Comparison of ENCODE assay signal across 15 cellular contexts in the genomic region with DNA sequence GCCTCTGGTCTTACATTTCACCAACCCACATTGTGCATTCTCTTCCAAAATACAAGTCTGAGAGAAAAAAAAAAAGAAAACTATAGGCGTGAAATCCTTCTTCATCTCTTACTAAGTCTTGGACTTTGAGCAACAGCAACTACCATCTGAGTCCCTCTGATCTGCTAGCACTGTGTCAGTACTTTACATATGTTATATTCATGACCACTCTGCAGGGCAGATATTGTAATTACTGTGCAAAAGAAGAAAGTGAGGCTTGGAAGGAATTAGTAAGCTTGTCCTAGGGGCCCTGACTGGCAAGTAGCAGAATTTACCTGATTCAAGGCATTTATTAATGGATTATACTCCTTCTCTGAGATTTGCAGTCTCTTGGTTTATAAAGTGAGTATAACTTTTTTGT.
"Had no signal": no experiment of that assay in that cellular context is flagged by ENCODE, and none has a peak within 500 bp of the region (broad histone marks: within the 10 kb centered on the region; RNA-seq: fewer than 3 reads in every experiment).

No MANE protein-coding gene starts in this region.

- H3K27me3 ChIP-seq: heart left ventricle, right atrium auricular region, stomach, transverse colon had no signal

- H3K36me3 Mint-ChIP-seq: naive thymus-derived CD8-positive, alpha-beta T cell had no signal

- H3K27ac ChIP-seq: thoracic aorta had no signal

- DNase-seq: cortex of kidney; effector memory CD4-positive, alpha-beta T cell; heart left ventricle; hippocampal formation; mammary epithelial cell; mucosa of descending colon; naive thymus-derived CD8-positive, alpha-beta T cell; small intestine; stimulated activated CD4-positive, alpha-beta T cell treated with anti-CD3 and anti-CD28 coated beads, Interleukin-2, amount 100 ng/mL, for 48 hours; stomach; substantia nigra; transverse colon had no signal

- ATAC-seq: esophagus mucosa; heart left ventricle; mucosa of descending colon; naive thymus-derived CD8-positive, alpha-beta T cell had no signal

- H3K4me3 ChIP-seq: heart left ventricle, mucosa of descending colon, right atrium auricular region, stomach, thoracic aorta, transverse colon had no signal

- H3K9me3 Mint-ChIP-seq: naive thymus-derived CD8-positive, alpha-beta T cell had no signal

- H3K9me3 ChIP-seq: heart left ventricle, mucosa of descending colon, right atrium auricular region, stomach, thoracic aorta, transverse colon had no signal

- H3K36me3 ChIP-seq: heart left ventricle, right atrium auricular region, stomach, thoracic aorta, transverse colon had no signal
